In the genomic region with DNA sequence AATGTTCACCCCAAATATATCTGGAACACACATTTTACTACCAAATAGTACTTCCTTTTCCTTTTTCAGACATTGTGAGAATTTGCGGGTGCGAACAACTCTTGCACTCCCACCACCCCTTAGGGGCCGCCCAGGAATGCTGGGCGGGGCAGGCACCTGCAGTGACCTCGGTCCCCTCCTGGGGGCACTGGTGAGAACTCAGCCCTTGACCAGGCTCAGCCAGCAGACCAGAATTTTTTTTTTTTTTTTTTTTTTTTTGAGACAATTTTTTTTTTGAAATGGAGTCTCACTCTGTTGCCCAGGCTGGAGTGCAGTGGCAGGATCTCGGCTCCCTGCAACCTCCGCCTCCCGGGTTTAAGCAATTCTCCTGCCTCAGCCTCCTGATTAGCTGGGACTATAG, we compare ENCODE assay signal across 9 cellular contexts.
DNase-seq lines count a peak whose midpoint lies in the region; ATAC-seq, FAIRE-seq and TF ChIP-seq lines count a peak whose summit lies in the region.
"Had no signal": no experiment of that assay in that cellular context is flagged by ENCODE, and none has a peak within 500 bp of the region (broad histone marks: within the 10 kb centered on the region; RNA-seq: fewer than 3 reads in every experiment).

No MANE protein-coding gene starts in this region.

- ATAC-seq in stimulated activated naive CD8-positive, alpha-beta T cell treated with anti-CD3 and anti-CD28 coated beads, Interleukin-15, Interleukin-2, amounts not matched to agents 100 U/mL and 50 U/mL, for 24 hours = peak; percentile 43
- no peak for ATAC-seq in GM21576 (IDR thresholded peaks at IDR 0.05; ENCODE audit: unreplicated experiment)
- ATAC-seq in GM18873 (IDR thresholded peaks at IDR 0.05; ENCODE audit: low FRiP score, unreplicated experiment) = no peak

- peak; percentile 59 for TF ChIP-seq CTCF in epithelial cell of proximal tubule (conservative IDR thresholded peaks at IDR 0.05; ENCODE audit: low read depth, low read length)

- intact Hi-C loops in activated naive CD4-positive, alpha-beta T cell treated with anti-CD3 and anti-CD28 coated beads for 36 hours (cut with micrococcal nuclease) = loop anchor here (10.0 kb wide), 1 partner anchor 147 kb away; no protein-coding TSS in a partner anchor

- no peak overlapping the region for H3K27ac Mint-ChIP-seq in activated naive CD4-positive, alpha-beta T cell treated with anti-CD3 and anti-CD28 coated beads for 36 hours

- H3K4me3 Mint-ChIP-seq in activated naive CD4-positive, alpha-beta T cell treated with anti-CD3 and anti-CD28 coated beads for 36 hours = no peak overlapping the region

- DNase-seq in activated naive CD4-positive, alpha-beta T cell treated with anti-CD3 and anti-CD28 coated beads for 36 hours = peak; percentile 45
- no peak for DNase-seq in activated naive CD4-positive, alpha-beta T cell treated with Interleukin-2 at 50 U/mL for 16 hours
- DNase-seq in NCI-H460 (ENCODE audit: extremely low read depth, low read depth) (peak; percentile 9), epithelial cell of proximal tubule (ENCODE audit: low read depth) (no peak), RCC 7860 (ENCODE audit: low spot score) (no peak)
- peak; percentile 62 for DNase-seq in stimulated activated naive CD8-positive, alpha-beta T cell treated with anti-CD3 and anti-CD28 coated beads, Interleukin-15, Interleukin-2, amounts not matched to agents 100 U/mL and 50 U/mL, for 24 hours
- DNase-seq: activated CD8-positive, alpha-beta memory T cell treated with anti-CD3 and anti-CD28 coated beads for 24 hours had no signal

- no peak for FAIRE-seq in RCC 7860 (lab: Jason Lieb, UNC)

- CTCF ChIA-PET in activated naive CD4-positive, alpha-beta T cell treated with anti-CD3 and anti-CD28 coated beads for 36 hours (lab: Charles Lee) = interaction anchor here (1.1 kb wide), 1 partner anchor 107 kb away, joined by 3 read pairs; no protein-coding TSS in a partner anchor

- no peak overlapping the region for H3K4me3 ChIP-seq in epithelial cell of proximal tubule (ENCODE audit: low read depth, low read length)

- H3K9me3 Mint-ChIP-seq in activated naive CD4-positive, alpha-beta T cell treated with anti-CD3 and anti-CD28 coated beads for 36 hours = no peaks in the 10 kb centered on the region

- H3K4me1 Mint-ChIP-seq in activated naive CD4-positive, alpha-beta T cell treated with anti-CD3 and anti-CD28 coated beads for 36 hours (ENCODE audit: low read depth) = no peaks in the 10 kb centered on the region

- H3K36me3 Mint-ChIP-seq in activated naive CD4-positive, alpha-beta T cell treated with anti-CD3 and anti-CD28 coated beads for 36 hours (ENCODE audit: low read depth) = no peaks in the 10 kb centered on the region

- peaks cover 17% of the 10 kb centered on the region for H3K27me3 Mint-ChIP-seq in activated naive CD4-positive, alpha-beta T cell treated with anti-CD3 and anti-CD28 coated beads for 36 hours (ENCODE audit: low read depth)

Comparison
In these comparisons a context has a peak if more than half of its experiments do, and no peak if none do; other contexts are left out.
1. DNase-seq: peak in activated naive CD4-positive, alpha-beta T cell treated with anti-CD3 and anti-CD28 coated beads for 36 hours (single experiment), NCI-H460 (single experiment) and stimulated activated naive CD8-positive, alpha-beta T cell treated with anti-CD3 and anti-CD28 coated beads, Interleukin-15, Interleukin-2, amounts not matched to agents 100 U/mL and 50 U/mL, for 24 hours (single experiment); none in activated naive CD4-positive, alpha-beta T cell treated with Interleukin-2 at 50 U/mL for 16 hours (single experiment), epithelial cell of proximal tubule (single experiment) and RCC 7860 (single experiment).